16 cellular contexts compared by ENCODE assay signal in genomic region chr16:30421010-30421409, GRCh38. TPM values are rescaled to one million over a fixed set of nuclear protein-coding genes. Genes with fewer than 3 reads are reported as not detected.
DNase-seq lines count a peak whose midpoint lies in the region; ATAC-seq and TF ChIP-seq lines count a peak whose summit lies in the region.
"Had no signal": no experiment of that assay in that cellular context is flagged by ENCODE, and none has a peak within 500 bp of the region (broad histone marks: within the 10 kb centered on the region; RNA-seq: fewer than 3 reads in every experiment).

No MANE protein-coding gene starts in this region.

- no peaks in the 10 kb centered on the region for H3K27me3 Mint-ChIP-seq in activated CD8-positive, alpha-beta T cell treated with anti-CD3 and anti-CD28 coated beads for 36 hours
- H3K27me3 Mint-ChIP-seq in activated CD8-positive, alpha-beta T cell treated with anti-CD3 and anti-CD28 coated beads, Interleukin-2, amount 10 ng/mL, durations not matched to agents 7 days and 5 days (ENCODE audit: low read depth) = no peaks in the 10 kb centered on the region
- no peaks in the 10 kb centered on the region for H3K27me3 Mint-ChIP-seq in CD4-positive, alpha-beta memory T cell
- H3K27me3 Mint-ChIP-seq in neural crest cell (ENCODE audit: low read depth) = no peaks in the 10 kb centered on the region
- H3K27me3 Mint-ChIP-seq in naive thymus-derived CD8-positive, alpha-beta T cell = no peaks in the 10 kb centered on the region

- intact Hi-C loops in activated CD8-positive, alpha-beta T cell treated with anti-CD3 and anti-CD28 coated beads for 36 hours (cut with micrococcal nuclease) = no loop called here
- intact Hi-C loops in CD4-positive, alpha-beta memory T cell (cut with micrococcal nuclease) = no loop called here

- H3K27ac Mint-ChIP-seq in activated CD8-positive, alpha-beta T cell treated with anti-CD3 and anti-CD28 coated beads for 36 hours = peak overlapping the region; percentile 35
- no peak overlapping the region for H3K27ac Mint-ChIP-seq in activated CD8-positive, alpha-beta T cell treated with anti-CD3 and anti-CD28 coated beads, Interleukin-2, amount 10 ng/mL, durations not matched to agents 7 days and 5 days
- H3K27ac Mint-ChIP-seq in CD4-positive, alpha-beta memory T cell = peak overlapping the region in 5 of 7 donors; percentile 33 to 87 (median 33)
- no peak overlapping the region for H3K27ac Mint-ChIP-seq in neural crest cell (ENCODE audit: unreplicated experiment)
- peak overlapping the region in 3 of 10 donors; percentile 63 to 70 (median 64) for H3K27ac Mint-ChIP-seq in naive thymus-derived CD8-positive, alpha-beta T cell

- H3K27ac ChIP-seq in CD4-positive, alpha-beta memory T cell (ENCODE audit: low read depth, low read length) = no peak overlapping the region
- peak overlapping the region; percentile 86 for H3K27ac ChIP-seq in RWPE1
- H3K27ac ChIP-seq: 22Rv1, BLaER1 had no signal

- H3K4me3 Mint-ChIP-seq in activated CD8-positive, alpha-beta T cell treated with anti-CD3 and anti-CD28 coated beads for 36 hours = no peak overlapping the region
- H3K4me3 Mint-ChIP-seq in activated CD8-positive, alpha-beta T cell treated with anti-CD3 and anti-CD28 coated beads, Interleukin-2, amount 10 ng/mL, durations not matched to agents 7 days and 5 days = no peak overlapping the region
- no peak overlapping the region for H3K4me3 Mint-ChIP-seq in CD4-positive, alpha-beta memory T cell
- H3K4me3 Mint-ChIP-seq in neural crest cell = peak overlapping the region; percentile 79
- H3K4me3 Mint-ChIP-seq in naive thymus-derived CD8-positive, alpha-beta T cell = no peak overlapping the region

- H3K36me3 ChIP-seq in CD4-positive, alpha-beta memory T cell (ENCODE audit: insufficient read depth, low read length) = peaks cover 16% of the 10 kb centered on the region

- H3K27me3 ChIP-seq in CD4-positive, alpha-beta memory T cell (ENCODE audit: insufficient read depth, low read length) = no peaks in the 10 kb centered on the region
- H3K27me3 ChIP-seq: BLaER1 had no signal

- no peak for TF ChIP-seq CTCF in activated CD8-positive, alpha-beta T cell treated with anti-CD3 and anti-CD28 coated beads for 36 hours (IDR thresholded peaks at IDR 0.05)
- TF ChIP-seq CTCF in RWPE1 (conservative IDR thresholded peaks at IDR 0.05; ENCODE audit: low read depth) (no peak), neural crest cell (conservative IDR thresholded peaks at IDR 0.05) (no peak)

- H3K36me3 Mint-ChIP-seq in activated CD8-positive, alpha-beta T cell treated with anti-CD3 and anti-CD28 coated beads for 36 hours (ENCODE audit: low read depth) = peaks cover 44% of the 10 kb centered on the region
- H3K36me3 Mint-ChIP-seq in activated CD8-positive, alpha-beta T cell treated with anti-CD3 and anti-CD28 coated beads, Interleukin-2, amount 10 ng/mL, durations not matched to agents 7 days and 5 days (ENCODE audit: low read depth) = peaks cover 56% of the 10 kb centered on the region
- peaks cover 15 to 35% of the 10 kb centered on the region in 2 donors for H3K36me3 Mint-ChIP-seq in CD4-positive, alpha-beta memory T cell
- peaks cover 24% of the 10 kb centered on the region for H3K36me3 Mint-ChIP-seq in neural crest cell (ENCODE audit: low read depth)
- peaks cover 0 to 52% (median 6%) of the 10 kb centered on the region in 3 donors for H3K36me3 Mint-ChIP-seq in naive thymus-derived CD8-positive, alpha-beta T cell

- H3K4me3 ChIP-seq in CD4-positive, alpha-beta memory T cell (ENCODE audit: low read length in 2 of 2) = no peak overlapping the region
- H3K4me3 ChIP-seq: BLaER1 had no signal

- no peak for DNase-seq in activated CD8-positive, alpha-beta T cell treated with anti-CD3 and anti-CD28 coated beads for 36 hours
- DNase-seq in activated CD8-positive, alpha-beta T cell treated with anti-CD3 and anti-CD28 coated beads, Interleukin-2, amount 10 ng/mL, durations not matched to agents 7 days and 5 days = no peak
- DNase-seq in CD4-positive, alpha-beta memory T cell = no peak
- DNase-seq in RWPE1 (ENCODE audit: low spot score) (no peak), neural crest cell (ENCODE audit: low read depth, low spot score) (no peak)
- DNase-seq in naive thymus-derived CD8-positive, alpha-beta T cell = no peak
- DNase-seq: AML-193; Caco-2; CD8-positive, alpha-beta memory T cell; DND-41; GDM1; HCEC 1CT had no signal

- peaks cover 23% of the 10 kb centered on the region for H3K4me1 Mint-ChIP-seq in activated CD8-positive, alpha-beta T cell treated with anti-CD3 and anti-CD28 coated beads for 36 hours (ENCODE audit: low read depth)
- H3K4me1 Mint-ChIP-seq in activated CD8-positive, alpha-beta T cell treated with anti-CD3 and anti-CD28 coated beads, Interleukin-2, amount 10 ng/mL, durations not matched to agents 7 days and 5 days (ENCODE audit: low read depth) = peaks cover 28% of the 10 kb centered on the region
- peaks cover 9 to 21% (median 13%) of the 10 kb centered on the region in 4 donors for H3K4me1 Mint-ChIP-seq in CD4-positive, alpha-beta memory T cell
- peaks cover 25% of the 10 kb centered on the region for H3K4me1 Mint-ChIP-seq in neural crest cell
- H3K4me1 Mint-ChIP-seq in naive thymus-derived CD8-positive, alpha-beta T cell = peaks cover 8 to 19% (median 13%) of the 10 kb centered on the region in 4 donors

- H3K9me3 ChIP-seq in CD4-positive, alpha-beta memory T cell (ENCODE audit: control insufficient read depth in 1 of 2, low read length in 2 of 2) = no peaks in the 10 kb centered on the region
- H3K9me3 ChIP-seq: BLaER1, Caco-2 had no signal

- peaks cover 15% of the 10 kb centered on the region for H3K4me1 ChIP-seq in CD4-positive, alpha-beta memory T cell (ENCODE audit: insufficient read depth, low read length)

- POLR2A ChIA-PET in activated CD8-positive, alpha-beta T cell treated with anti-CD3 and anti-CD28 coated beads for 36 hours (lab: Charles Lee) = interaction anchor here (0.8 to 1.6 kb wide), 6 partner anchors 8 to 151 kb away, joined by 3 to 9 read pairs (median 4); partner anchors contain the start of genes DCTPP1 and ZNF688
- POLR2A ChIA-PET in activated CD8-positive, alpha-beta T cell treated with anti-CD3 and anti-CD28 coated beads, Interleukin-2, amount 10 ng/mL, durations not matched to agents 7 days and 5 days (lab: Charles Lee) = no interaction called here
- POLR2A ChIA-PET in CD4-positive, alpha-beta memory T cell (lab: Charles Lee; ENCODE audit: partially characterized antibody) = interaction anchor here (4.4 kb wide), 1 partner anchor 9 kb away, joined by 91 read pairs; the partner anchor contains the start of gene DCTPP1
- POLR2A ChIA-PET in RWPE1 (lab: Yijun Ruan, JAX; ENCODE audit: low non-redundant PET) = no interaction called here
- POLR2A ChIA-PET in naive thymus-derived CD8-positive, alpha-beta T cell (lab: Charles Lee) = interaction anchor here (0.8 to 1.5 kb wide), 2 partner anchors 9 to 14 kb away, joined by 3 to 8 read pairs; partner anchors contain the start of gene DCTPP1

- no peaks in the 10 kb centered on the region for H3K9me3 Mint-ChIP-seq in activated CD8-positive, alpha-beta T cell treated with anti-CD3 and anti-CD28 coated beads for 36 hours
- H3K9me3 Mint-ChIP-seq in activated CD8-positive, alpha-beta T cell treated with anti-CD3 and anti-CD28 coated beads, Interleukin-2, amount 10 ng/mL, durations not matched to agents 7 days and 5 days (ENCODE audit: insufficient read depth) = no peaks in the 10 kb centered on the region
- H3K9me3 Mint-ChIP-seq in CD4-positive, alpha-beta memory T cell = no peaks in the 10 kb centered on the region
- no peaks in the 10 kb centered on the region for H3K9me3 Mint-ChIP-seq in neural crest cell
- no peaks in the 10 kb centered on the region for H3K9me3 Mint-ChIP-seq in naive thymus-derived CD8-positive, alpha-beta T cell
- H3K9me3 Mint-ChIP-seq: CD8-positive, alpha-beta memory T cell had no signal

- CTCF ChIA-PET in activated CD8-positive, alpha-beta T cell treated with anti-CD3 and anti-CD28 coated beads for 36 hours (lab: Charles Lee) = interaction anchor here (0.7 to 2.2 kb wide), 6 partner anchors 9 to 208 kb away, joined by 3 to 12 read pairs (median 5); partner anchors contain the start of gene DCTPP1
- CTCF ChIA-PET in activated CD8-positive, alpha-beta T cell treated with anti-CD3 and anti-CD28 coated beads, Interleukin-2, amount 10 ng/mL, durations not matched to agents 7 days and 5 days (lab: Charles Lee) = interaction anchor here (1.2 to 4.0 kb wide), 3 partner anchors 9 to 14 kb away, joined by 3 to 44 read pairs (median 4); partner anchors contain the start of genes DCTPP1 and ZNF771
- CTCF ChIA-PET in CD4-positive, alpha-beta memory T cell (lab: Charles Lee; ENCODE audit: partially characterized antibody) = interaction anchor here (0.7 to 1.9 kb wide), 3 partner anchors 9 to 11 kb away, joined by 4 to 8 read pairs (median 4); partner anchors contain the start of gene DCTPP1
- CTCF ChIA-PET in RWPE1 (lab: Yijun Ruan, JAX) = interaction anchor here (0.6 to 1.3 kb wide), 2 partner anchors 9 to 177 kb away, joined by 3 to 6 read pairs; partner anchors contain the start of gene DCTPP1

- ATAC-seq in activated CD8-positive, alpha-beta T cell treated with anti-CD3 and anti-CD28 coated beads for 36 hours = no peak
- ATAC-seq in activated CD8-positive, alpha-beta T cell treated with anti-CD3 and anti-CD28 coated beads, Interleukin-2, amount 10 ng/mL, durations not matched to agents 7 days and 5 days = no peak
- no peak for ATAC-seq in naive thymus-derived CD8-positive, alpha-beta T cell
- ATAC-seq in GM19324 (IDR thresholded peaks at IDR 0.05; ENCODE audit: low FRiP score, unreplicated experiment) (no peak), HG03159 (IDR thresholded peaks at IDR 0.05; ENCODE audit: unreplicated experiment) (no peak)

RNA-seq across cellular contexts. Expression of gene DCTPP1, which starts 8.8 kb away (rescaled TPM):
- 100 to 1,000 TPM in 1 of 2 experiments, 10 to 100 TPM in 1; 98.4 to 105 TPM for total RNA-seq in activated CD8-positive, alpha-beta T cell treated with anti-CD3 and anti-CD28 coated beads for 36 hours
- total RNA-seq in activated CD8-positive, alpha-beta T cell treated with anti-CD3 and anti-CD28 coated beads, Interleukin-2, amount 10 ng/mL, durations not matched to agents 7 days and 5 days = 10 to 100 TPM; 87.3 to 92.8 TPM
- 10 to 100 TPM; 15.0 to 18.0 TPM for total RNA-seq in CD4-positive, alpha-beta memory T cell
- polyA plus RNA-seq in CD4-positive, alpha-beta memory T cell = 100 to 1,000 TPM in 1 of 2 donors, 10 to 100 TPM in 1; 87.0 to 115 TPM
- 91.6 and 94.3 TPM in 2 replicates for total RNA-seq in neural crest cell
- total RNA-seq in naive thymus-derived CD8-positive, alpha-beta T cell = 10 to 100 TPM; 15.2 to 16.7 TPM
- polyA plus RNA-seq in naive thymus-derived CD8-positive, alpha-beta T cell = 10 to 100 TPM; 63.0 to 79.6 (median 64.0) TPM

RNA-seq across cellular contexts. Expression of gene ZNF771, which starts 13.6 kb away (rescaled TPM):
- total RNA-seq in activated CD8-positive, alpha-beta T cell treated with anti-CD3 and anti-CD28 coated beads for 36 hours = 1 to 10 TPM; 5.4 to 6.6 TPM
- 1 to 10 TPM; 3.3 to 3.9 TPM for total RNA-seq in activated CD8-positive, alpha-beta T cell treated with anti-CD3 and anti-CD28 coated beads, Interleukin-2, amount 10 ng/mL, durations not matched to agents 7 days and 5 days
- total RNA-seq in CD4-positive, alpha-beta memory T cell = 1 to 10 TPM; 6.0 to 6.5 TPM
- polyA plus RNA-seq in CD4-positive, alpha-beta memory T cell = 1 to 10 TPM; 1.4 to 5.0 TPM
- total RNA-seq in neural crest cell = 17.5 and 18.9 TPM in 2 replicates
- total RNA-seq in naive thymus-derived CD8-positive, alpha-beta T cell = 1 to 10 TPM; 5.5 to 7.6 TPM
- polyA plus RNA-seq in naive thymus-derived CD8-positive, alpha-beta T cell = 1 to 10 TPM; 2.1 to 6.7 (median 3.8) TPM

RNA-seq across cellular contexts. Expression of gene SEPHS2, which starts 24.7 kb away (rescaled TPM):
- total RNA-seq in activated CD8-positive, alpha-beta T cell treated with anti-CD3 and anti-CD28 coated beads for 36 hours = 10 to 100 TPM; 51.8 to 54.0 TPM
- total RNA-seq in activated CD8-positive, alpha-beta T cell treated with anti-CD3 and anti-CD28 coated beads, Interleukin-2, amount 10 ng/mL, durations not matched to agents 7 days and 5 days = 10 to 100 TPM; 64.6 to 68.7 TPM
- 10 to 100 TPM; 42.0 to 44.4 TPM for total RNA-seq in CD4-positive, alpha-beta memory T cell
- 10 to 100 TPM; 56.4 to 65.9 TPM for polyA plus RNA-seq in CD4-positive, alpha-beta memory T cell
- 29.6 and 30.5 TPM in 2 replicates for total RNA-seq in neural crest cell
- 10 to 100 TPM; 52.3 to 55.1 TPM for total RNA-seq in naive thymus-derived CD8-positive, alpha-beta T cell
- 10 to 100 TPM; 45.5 to 60.7 (median 55.0) TPM for polyA plus RNA-seq in naive thymus-derived CD8-positive, alpha-beta T cell

RNA-seq across cellular contexts. Expression of gene ZNF48, which starts 25.8 kb away (rescaled TPM):
- 10 to 100 TPM; 10.4 to 10.9 TPM for total RNA-seq in activated CD8-positive, alpha-beta T cell treated with anti-CD3 and anti-CD28 coated beads for 36 hours
- 10 to 100 TPM; 13.5 to 13.8 TPM for total RNA-seq in activated CD8-positive, alpha-beta T cell treated with anti-CD3 and anti-CD28 coated beads, Interleukin-2, amount 10 ng/mL, durations not matched to agents 7 days and 5 days
- 10 to 100 TPM; 15.8 to 16.7 TPM for total RNA-seq in CD4-positive, alpha-beta memory T cell
- 10 to 100 TPM in 1 of 2 donors, 1 to 10 TPM in 1; 5.5 to 10.7 TPM for polyA plus RNA-seq in CD4-positive, alpha-beta memory T cell
- 59.9 and 60.9 TPM in 2 replicates for total RNA-seq in neural crest cell
- total RNA-seq in naive thymus-derived CD8-positive, alpha-beta T cell = 10 to 100 TPM; 12.7 to 14.3 TPM
- 10 to 100 TPM in 1 of 3 donors, 1 to 10 TPM in 2; 6.1 to 11.7 (median 7.5) TPM for polyA plus RNA-seq in naive thymus-derived CD8-positive, alpha-beta T cell

RNA-seq across cellular contexts. Expression of gene SEPTIN1, which starts 38.6 kb away (rescaled TPM):
- 100 to 1,000 TPM; 163 to 169 TPM for total RNA-seq in activated CD8-positive, alpha-beta T cell treated with anti-CD3 and anti-CD28 coated beads for 36 hours
- total RNA-seq in activated CD8-positive, alpha-beta T cell treated with anti-CD3 and anti-CD28 coated beads, Interleukin-2, amount 10 ng/mL, durations not matched to agents 7 days and 5 days = 100 to 1,000 TPM; 321 to 342 TPM
- total RNA-seq in CD4-positive, alpha-beta memory T cell = 100 to 1,000 TPM; 198 to 206 TPM
- 100 to 1,000 TPM; 210 to 212 TPM for polyA plus RNA-seq in CD4-positive, alpha-beta memory T cell
- 2.3 and 2.9 TPM in 2 replicates for total RNA-seq in neural crest cell
- 100 to 1,000 TPM; 216 to 222 TPM for total RNA-seq in naive thymus-derived CD8-positive, alpha-beta T cell
- 100 to 1,000 TPM; 178 to 249 (median 242) TPM for polyA plus RNA-seq in naive thymus-derived CD8-positive, alpha-beta T cell

Comparison
In these comparisons a context has a peak if more than half of its experiments do, and no peak if none do; other contexts are left out.
1. H3K27ac Mint-ChIP-seq: peak in activated CD8-positive, alpha-beta T cell treated with anti-CD3 and anti-CD28 coated beads for 36 hours (single experiment) and CD4-positive, alpha-beta memory T cell (5 of 7); none in activated CD8-positive, alpha-beta T cell treated with anti-CD3 and anti-CD28 coated beads, Interleukin-2, amount 10 ng/mL, durations not matched to agents 7 days and 5 days (single experiment) and neural crest cell (single experiment).
2. POLR2A ChIA-PET loops: an anchor here in activated CD8-positive, alpha-beta T cell treated with anti-CD3 and anti-CD28 coated beads for 36 hours (0.8 to 1.6 kb wide), CD4-positive, alpha-beta memory T cell (4.4 kb wide) and naive thymus-derived CD8-positive, alpha-beta T cell (0.8 to 1.5 kb wide); none called in activated CD8-positive, alpha-beta T cell treated with anti-CD3 and anti-CD28 coated beads, Interleukin-2, amount 10 ng/mL, durations not matched to agents 7 days and 5 days and RWPE1.